1 cellular context compared by ENCODE assay signal in genomic region chr10:96863922-96864543, GRCh38.
TF ChIP-seq lines count a peak whose summit lies in the region.

No MANE protein-coding gene starts in this region.

TF ChIP-seq in K562, 482 proteins besides CTCF, POLR2A, EP300 and RAD21 (continued from another document):
- TF ChIP-seq RBM25 (IDR thresholded peaks at IDR 0.05; ENCODE audit: low read depth, low read length, severe bottlenecking) (no peak), JUND (IDR thresholded peaks at IDR 0.05; ENCODE audit: borderline replicate concordance, low read depth, low read length) (peak; percentile 90), JUND (tag; IDR thresholded peaks at IDR 0.05; ENCODE audit: borderline replicate concordance, low read depth, low read length) (peak; percentile 85), ATF3 (IDR thresholded peaks at IDR 0.05) (peak; percentile 82), ATF3 (CRISPR knock-in tag; conservative IDR thresholded peaks at IDR 0.05) (no peak), ZNF57 (CRISPR knock-in tag; IDR thresholded peaks at IDR 0.05) (no peak), DPF2 (IDR thresholded peaks at IDR 0.05) (peak; percentile 75), JUN (IDR thresholded peaks at IDR 0.05; ENCODE audit: borderline replicate concordance, low read depth, low read length) (peak; percentile 41; the same call in 1 of the 2 replicates), JUN (CRISPR knock-in tag; IDR thresholded peaks at IDR 0.05; ENCODE audit: borderline replicate concordance) (no peak)
TF ChIP-seq in K562: peak in this region for 10.
